9 cellular contexts compared by ENCODE assay signal in genomic region chr5:171484460-171484899, GRCh38.
DNase-seq lines count a peak whose midpoint lies in the region; ATAC-seq and TF ChIP-seq lines count a peak whose summit lies in the region.
"Had no signal": no experiment of that assay in that cellular context is flagged by ENCODE, and none has a peak within 500 bp of the region (broad histone marks: within the 10 kb centered on the region; RNA-seq: fewer than 3 reads in every experiment).

No MANE protein-coding gene starts in this region.

- H3K27ac ChIP-seq in OCI-LY3 (ENCODE audit: low read length): no peak overlapping the region
- H3K27ac ChIP-seq: SK-N-MC had no signal

- peaks cover 3% of the 10 kb centered on the region; the same call in 1 of the 2 replicates for H3K27me3 ChIP-seq in OCI-LY3 (ENCODE audit: low read depth, low read length)

- H3K4me1 ChIP-seq in OCI-LY3 (ENCODE audit: low read length): 0 out of 2 replicates have a peak, but pooled peaks cover 2% of the 10 kb centered on the region

- peak; percentile 32 for DNase-seq in activated T-helper 9 cell treated with anti-CD3 and anti-CD28 coated beads, Interleukin-2, amount 50 U/mL, for 16 hours (ENCODE audit: low read depth)
- peak; percentile 53 for DNase-seq in left ventricle myocardium superior
- DNase-seq in stimulated activated CD4-positive, alpha-beta T cell treated with anti-CD3 and anti-CD28 coated beads, Interleukin-4, amount 100 ng/mL, for 24 hours: peak; percentile 65
- no peak for DNase-seq in DMS79 treated with DMSO at 0.1 percent for 48 hours (lab: John Stamatoyannopoulos, UW)

- H3K4me2 ChIP-seq in OCI-LY3 (ENCODE audit: low read length): no peak overlapping the region

- no peaks in the 10 kb centered on the region for H3K9me3 ChIP-seq in OCI-LY3 (ENCODE audit: insufficient read depth, low read length)

- H3K4me3 ChIP-seq in OCI-LY3 (ENCODE audit: low read length): no peak overlapping the region
- H3K4me3 ChIP-seq: SK-N-MC had no signal

- no peaks in the 10 kb centered on the region for H4K20me1 ChIP-seq in OCI-LY3 (ENCODE audit: insufficient read depth, low read length)

- TF ChIP-seq CTCF in GM12873 (IDR thresholded peaks at IDR 0.05; ENCODE audit: insufficient read depth, low read depth, low read length, missing control alignments) (peak; percentile 76), OCI-LY3 (IDR thresholded peaks at IDR 0.05; ENCODE audit: low read depth, low read length) (peak; percentile 89)

- ATAC-seq in left ventricle myocardium superior (peak; percentile 42), GM21381 (IDR thresholded peaks at IDR 0.05; ENCODE audit: unreplicated experiment) (no peak), GM21825 (IDR thresholded peaks at IDR 0.05; ENCODE audit: unreplicated experiment) (no peak)

- H3K79me2 ChIP-seq in OCI-LY3 (ENCODE audit: low read length): no peaks in the 10 kb centered on the region

- H3K36me3 ChIP-seq in OCI-LY3 (replicated peaks; ENCODE audit: low read depth, low read length): no peaks in the 10 kb centered on the region

- intact Hi-C loops in left ventricle myocardium superior (cut with micrococcal nuclease): no loop called here

- H3K9ac ChIP-seq in OCI-LY3 (ENCODE audit: low read length): no peak overlapping the region

- H2AFZ ChIP-seq in OCI-LY3 (ENCODE audit: low read depth, low read length): peak overlapping the region; percentile 88; the same call in 1 of the 2 replicates
